Comparison of ENCODE assay signal across 26 cellular contexts in the genomic region with DNA sequence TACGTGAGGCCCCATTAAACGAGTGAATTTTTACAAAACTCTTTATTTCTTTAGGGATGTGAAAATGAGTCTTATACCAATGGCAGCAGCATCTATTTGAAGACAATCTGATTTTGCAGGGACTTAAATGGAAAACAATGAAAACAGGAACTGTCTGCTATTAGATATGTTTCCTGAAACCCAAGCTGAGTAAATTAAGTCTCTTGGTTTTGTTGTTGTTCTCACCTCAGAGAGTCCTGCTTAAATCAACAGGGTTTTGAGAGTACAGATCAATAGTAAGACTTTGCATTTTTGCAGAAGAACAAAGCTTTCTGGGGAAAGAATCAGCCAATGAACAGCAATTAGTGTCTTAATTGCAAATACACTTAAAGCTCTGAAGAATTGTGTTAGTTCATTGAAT. TPM values are rescaled to one million over a fixed set of nuclear protein-coding genes. Genes with fewer than 3 reads are reported as not detected.
A peak's percentile ranks its signal among the peaks of the same experiment; 100 is the strongest.
DNase-seq lines count a peak whose midpoint lies in the region; ATAC-seq, FAIRE-seq and TF ChIP-seq lines count a peak whose summit lies in the region.
"Had no signal": no experiment of that assay in that cellular context is flagged by ENCODE, and none has a peak within 500 bp of the region (broad histone marks: within the 10 kb centered on the region; RNA-seq: fewer than 3 reads in every experiment).

No MANE protein-coding gene starts in this region.

- FAIRE-seq in GM12878 (lab: Jason Lieb, UNC): no peak
- FAIRE-seq: HepG2 had no signal

- no peak for TF ChIP-seq POLR2A in GM12878 (IDR thresholded peaks at IDR 0.05; ENCODE audit: low read depth, low read length)
- TF ChIP-seq POLR2A in gastroesophageal sphincter (IDR thresholded peaks at IDR 0.05): no peak

- no TSS peak for BruUV-seq in A673 (replicated peaks; lab: Mats Ljungman, UMichigan)
- BruUV-seq in GM12878 (replicated peaks; lab: Mats Ljungman, UMichigan): no TSS peak

- no peaks in the 10 kb centered on the region for H3K79me2 ChIP-seq in GM12878 (ENCODE audit: control insufficient read depth, insufficient read depth, low read length)

- intact Hi-C loops in A673 (cut with micrococcal nuclease; ENCODE audit: unreplicated experiment): no loop called here
- intact Hi-C loops in GM12878 (cut with micrococcal nuclease; ENCODE audit: unreplicated experiment): no loop called here

- H3K27me3 ChIP-seq in A673 (replicated peaks; ENCODE audit: insufficient read depth, low read depth, low read length, poor library complexity): no peaks in the 10 kb centered on the region
- no peaks in the 10 kb centered on the region for H3K27me3 ChIP-seq in GM12878 (replicated peaks in 1 of 2; ENCODE audit: control insufficient read depth in 2 of 2, insufficient read depth in 2 of 2, low read length in 1 of 2)
- peaks cover 6% of the 10 kb centered on the region for H3K27me3 ChIP-seq in gastroesophageal sphincter

- H3K4me3 ChIP-seq in A673 (ENCODE audit: low read depth, low read length, poor library complexity, severe bottlenecking): no peak overlapping the region
- H3K4me3 ChIP-seq in GM12878: no peak overlapping the region
- H3K4me3 ChIP-seq in gastroesophageal sphincter: no peak overlapping the region
- H3K4me3 ChIP-seq: GM23248, SK-N-MC had no signal

- no peaks in the 10 kb centered on the region for H3K9me3 ChIP-seq in A673 (ENCODE audit: low read depth, low read length, poor library complexity, severe bottlenecking)
- no peaks in the 10 kb centered on the region for H3K9me3 ChIP-seq in GM12878 (replicated peaks; ENCODE audit: control insufficient read depth, insufficient read depth, low read length)
- H3K9me3 ChIP-seq in gastroesophageal sphincter: peaks cover 0 to 11% (median 0%) of the 10 kb centered on the region in 3 donors

- no peak overlapping the region for H3K4me2 ChIP-seq in GM12878 (ENCODE audit: control insufficient read depth, insufficient read depth)

- no peak overlapping the region for H3K9ac ChIP-seq in GM12878 (ENCODE audit: control insufficient read depth, insufficient read depth, low read length)
- H3K9ac ChIP-seq: GM23248 had no signal

- POLR2A ChIA-PET in A673 (lab: Charles Lee; ENCODE audit: low non-redundant PET) (no interaction called here), GM12878 (lab: Charles Lee) (no interaction called here)

- in situ Hi-C loops in GM12878 (cut with MboI): no loop called here

- ATAC-seq in GM18868 (IDR thresholded peaks at IDR 0.05; ENCODE audit: unreplicated experiment): peak; percentile 83
- ATAC-seq in HG02938 (IDR thresholded peaks at IDR 0.05; ENCODE audit: unreplicated experiment): peak; percentile 73
- ATAC-seq in GM12878: peak; percentile 30; the same call in 1 of the 3 replicates
- ATAC-seq in HG03095 (IDR thresholded peaks at IDR 0.05; ENCODE audit: unreplicated experiment): no peak
- ATAC-seq in gastroesophageal sphincter: no peak
- no peak for ATAC-seq in HG03460 (IDR thresholded peaks at IDR 0.05; ENCODE audit: unreplicated experiment)
- ATAC-seq in GM19455 (IDR thresholded peaks at IDR 0.05; ENCODE audit: unreplicated experiment): no peak
- ATAC-seq: HepG2 had no signal

- TF ChIP-seq EP300 in GM12878 (IDR thresholded peaks at IDR 0.05; ENCODE audit: borderline replicate concordance in 1 of 2, control insufficient read depth in 1 of 2, low read depth in 2 of 2, low read length in 2 of 2): no peak
- no peak for TF ChIP-seq EP300 in gastroesophageal sphincter (IDR thresholded peaks at IDR 0.05)

- CTCF ChIA-PET in A673 (lab: Charles Lee) (no interaction called here), GM12878 (lab: Yijun Ruan, JAX) (interaction anchor here (1.0 to 2.1 kb wide), 2 partner anchors 8 to 358 kb away, joined by 3 to 13 read pairs; no protein-coding TSS in a partner anchor)

- RAD21 ChIA-PET in GM12878 (lab: Charles Lee; ENCODE audit: unreplicated experiment): interaction anchor here (0.9 kb wide), 1 partner anchor 9 kb away, joined by 3 read pairs; no protein-coding TSS in a partner anchor

- WGBS in GM12878 (ENCODE audit: insufficient coverage, insufficient replicate concordance, low lambda C conversion rate, missing lambda C conversion rate): 25% methylated on average over 2 of the region's 2 CpGs
- WGBS in gastroesophageal sphincter (ENCODE audit: low coverage in 1 of 2), 2 donors: 71 to 74% methylated on average over 2 of the region's 2 CpGs

- H2AFZ ChIP-seq in GM12878 (ENCODE audit: control insufficient read depth, low read depth, low read length): no peak overlapping the region
- H2AFZ ChIP-seq: GM23248 had no signal

- peaks cover 42% of the 10 kb centered on the region for H3K4me1 ChIP-seq in A673 (ENCODE audit: insufficient read depth, low read length, poor library complexity, severe bottlenecking)
- H3K4me1 ChIP-seq in GM12878 (ENCODE audit: control insufficient read depth, insufficient read depth, low read length): no peaks in the 10 kb centered on the region
- no peaks in the 10 kb centered on the region for H3K4me1 ChIP-seq in gastroesophageal sphincter

- DNase-seq in A673 (ENCODE audit: low spot score) (peak; percentile 49), GM12878 (ENCODE audit: low read depth, low spot score) (no peak)
- DNase-seq: 8988T; COR-L47; DMS 273 treated with DMSO at 0.1 percent for 48 hours; DND-41; GM23248; HCEC 1CT; KG1; MV-4-11; NCI-H1694 treated with DMSO at 0.1 percent for 48 hours; NCI-H510A; NCI-H748 treated with DMSO at 0.1 percent for 48 hours; NK-92 treated with Interleukin-12 subunit alpha and Interleukin-12 subunit beta, amount 100 ng/mL, for 24 hours; SHP77 had no signal

- no peaks in the 10 kb centered on the region for H4K20me1 ChIP-seq in GM12878 (ENCODE audit: control insufficient read depth, insufficient read depth)

- H3K27ac ChIP-seq in A673 (ENCODE audit: low read depth, low read length, poor library complexity, severe bottlenecking) (peak overlapping the region; percentile 1), GM12878 (ENCODE audit: control insufficient read depth, insufficient read depth) (no peak overlapping the region), gastroesophageal sphincter (no peak overlapping the region)
- H3K27ac ChIP-seq: GM23248, SK-N-MC had no signal

- H3K36me3 ChIP-seq in A673 (ENCODE audit: insufficient read depth, low read length, poor library complexity, severe bottlenecking) (no peaks in the 10 kb centered on the region), GM12878 (ENCODE audit: control insufficient read depth in 2 of 2, insufficient read depth in 2 of 2, low read length in 1 of 2) (no peaks in the 10 kb centered on the region), gastroesophageal sphincter (no peaks in the 10 kb centered on the region)

- TF ChIP-seq RAD21 in GM12878 (IDR thresholded peaks at IDR 0.05; ENCODE audit: insufficient read depth, low read depth, low read length): no peak

- TF ChIP-seq CTCF in A673 (conservative IDR thresholded peaks at IDR 0.05; ENCODE audit: low read depth, low read length) (no peak), GM12878 (IDR thresholded peaks at IDR 0.05 in 2 of 3, conservative IDR thresholded peaks at IDR 0.05 in 1 of 3; ENCODE audit: control insufficient read depth in 2 of 3, extremely low read depth in 1 of 3, insufficient read depth in 1 of 3, low read depth in 3 of 3, low read length in 3 of 3) (no peak), gastroesophageal sphincter (IDR thresholded peaks at IDR 0.05) (no peak)

- SMC1A ChIA-PET in GM12878 (lab: Charles Lee; ENCODE audit: uncharacterized antibody, unreplicated experiment): interaction anchor here (1.4 kb wide), 1 partner anchor 347 kb away, joined by 4 read pairs; no protein-coding TSS in a partner anchor

TF ChIP-seq in GM12878, 131 proteins besides CTCF, POLR2A, EP300 and RAD21:
- TF ChIP-seq ZNF622 (IDR thresholded peaks at IDR 0.05): no peak
- TF ChIP-seq, protein P1, sequence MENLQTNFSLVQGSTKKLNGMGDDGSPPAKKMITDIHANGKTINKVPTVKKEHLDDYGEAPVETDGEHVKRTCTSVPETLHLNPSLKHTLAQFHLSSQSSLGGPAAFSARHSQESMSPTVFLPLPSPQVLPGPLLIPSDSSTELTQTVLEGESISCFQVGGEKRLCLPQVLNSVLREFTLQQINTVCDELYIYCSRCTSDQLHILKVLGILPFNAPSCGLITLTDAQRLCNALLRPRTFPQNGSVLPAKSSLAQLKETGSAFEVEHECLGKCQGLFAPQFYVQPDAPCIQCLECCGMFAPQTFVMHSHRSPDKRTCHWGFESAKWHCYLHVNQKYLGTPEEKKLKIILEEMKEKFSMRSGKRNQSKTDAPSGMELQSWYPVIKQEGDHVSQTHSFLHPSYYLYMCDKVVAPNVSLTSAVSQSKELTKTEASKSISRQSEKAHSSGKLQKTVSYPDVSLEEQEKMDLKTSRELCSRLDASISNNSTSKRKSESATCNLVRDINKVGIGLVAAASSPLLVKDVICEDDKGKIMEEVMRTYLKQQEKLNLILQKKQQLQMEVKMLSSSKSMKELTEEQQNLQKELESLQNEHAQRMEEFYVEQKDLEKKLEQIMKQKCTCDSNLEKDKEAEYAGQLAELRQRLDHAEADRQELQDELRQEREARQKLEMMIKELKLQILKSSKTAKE (IDR thresholded peaks at IDR 0.05; ENCODE audit: low read depth, poor library complexity, severe bottlenecking): no peak
- TF ChIP-seq BRCA1 (IDR thresholded peaks at IDR 0.05; ENCODE audit: low read depth, low read length): no peak
- TF ChIP-seq RCOR1 (conservative IDR thresholded peaks at IDR 0.05; ENCODE audit: low read depth, low read length): no peak
- no peak for TF ChIP-seq YY1 (IDR thresholded peaks at IDR 0.05; ENCODE audit: low read depth, low read length)
- peak; percentile 33; the same call in 1 of the 2 replicates for TF ChIP-seq SPI1 (IDR thresholded peaks at IDR 0.05; ENCODE audit: borderline replicate concordance, insufficient read depth, low read depth, low read length)

RNA-seq across cellular contexts. Expression of a gene that starts 39.1 kb away (rescaled TPM):
- total RNA-seq in A673 (2021) (4.5 and 5.5 TPM in 2 replicates), GM12878 (2014; rRNA removed) (not detected in 2 replicates), GM12878 (2014; rRNA removed; fragmentation: Illumina TruSeq; extraction: Trizol) (not detected in 2 replicates), GM12878 (2021) (0.13 TPM in 1 of 2 replicates, not detected in the other), gastroesophageal sphincter (under 1 TPM in 3 of 4 donors, not detected in 1; 0.12 to 0.47 (median 0.40) TPM)
- total RNA-seq in GM12878 (2013; cell fraction: nucleolus; rRNA removed): not detected in 2 replicates
- polyA plus RNA-seq in GM12878 (2011; ENCODE audit: low read depth): not detected
- polyA plus RNA-seq in GM12878 (2011; rRNA removed) (2.1 and 2.6 TPM in 2 replicates), GM12878 (2014; fragmentation: Illumina TruSeq; extraction: Trizol) (not detected in 2 replicates), GM12878 (2014; fragmentation: Nextera tagmentation; extraction: Ambion mirVana) (not detected), GM12878 (2014; rRNA removed) (not detected in 2 replicates), GM12878 (2016; fragmentation: Nextera tagmentation; extraction: Ambion mirVana) (not detected)
- polyA plus RNA-seq in GM12878 (2011; cell fraction: cytosol; rRNA removed): 1.6 and 2.1 TPM in 2 replicates
- 5.0 and 5.3 TPM in 2 replicates for polyA plus RNA-seq in GM12878 (2011; cell fraction: nucleus; rRNA removed)
- polyA plus RNA-seq in GM12878 (2012): not detected in 2 replicates
- 1.9 and 2.6 TPM in 2 replicates for polyA minus RNA-seq in GM12878 (2011; rRNA and poly(A)+ RNA removed)
- polyA minus RNA-seq in GM12878 (2011; cell fraction: cytosol; rRNA and poly(A)+ RNA removed): 0.80 and 1.1 TPM in 2 replicates
- 1.3 and 2.0 TPM in 2 replicates for polyA minus RNA-seq in GM12878 (2011; cell fraction: nucleus; rRNA and poly(A)+ RNA removed)
- total RNA-seq: B cell, G401, GM23248, RPMI7951 had no signal
- polyA plus RNA-seq: GM23248 had no signal

Comparison
In these comparisons a context has a peak if more than half of its experiments do, and no peak if none do; other contexts are left out.
1. ATAC-seq: peak in GM18868 (single experiment), HG02938 (single experiment) and GM12878 (single experiment); none in HG03095 (single experiment), gastroesophageal sphincter (single experiment), HG03460 (single experiment) and GM19455 (single experiment).